Comparison of ENCODE assay signal across 7 cellular contexts in the genomic region with DNA sequence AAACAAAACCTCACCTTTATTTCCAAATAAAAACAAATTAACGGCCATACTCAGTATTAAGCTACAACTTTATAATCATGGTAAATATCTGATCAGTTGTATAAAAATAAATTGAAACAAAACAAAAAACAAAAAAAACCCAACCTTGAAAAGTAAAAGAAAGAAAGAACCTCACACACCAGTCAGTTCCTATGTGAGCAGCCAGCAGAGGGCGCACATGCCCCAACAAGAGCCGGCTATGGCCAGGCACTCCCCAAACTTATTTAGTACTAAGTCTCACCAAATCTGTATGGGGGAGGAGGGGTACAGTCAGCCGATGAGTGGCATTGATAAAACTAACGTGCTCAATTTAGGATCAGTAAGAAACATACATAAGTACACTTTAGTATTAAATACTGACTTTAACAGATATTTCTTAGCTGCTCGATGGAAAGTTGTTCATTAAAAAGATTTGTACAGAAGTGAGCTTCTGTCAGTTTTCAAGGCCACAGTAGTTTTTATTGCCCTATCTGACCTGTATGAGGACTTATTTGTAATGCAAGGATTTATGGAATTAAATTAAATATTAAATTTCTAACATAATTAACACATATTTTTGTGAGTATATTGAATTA.
DNase-seq lines count a peak whose midpoint lies in the region; ATAC-seq, FAIRE-seq and TF ChIP-seq lines count a peak whose summit lies in the region.

No MANE protein-coding gene starts in this region.

- peak; percentile 87 for ATAC-seq in HG02798 (IDR thresholded peaks at IDR 0.05; ENCODE audit: poor library complexity, unreplicated experiment)

- H3K27ac Mint-ChIP-seq in astrocyte (ENCODE audit: unreplicated experiment): peak overlapping the region; percentile 47

- H3K9me3 Mint-ChIP-seq in astrocyte (ENCODE audit: unreplicated experiment): no peaks in the 10 kb centered on the region

- peaks cover 9% of the 10 kb centered on the region for H3K4me1 ChIP-seq in astrocyte (ENCODE audit: insufficient read depth, low read length)

- H2AFZ ChIP-seq in astrocyte (ENCODE audit: low read depth, low read length): no peak overlapping the region

- in situ Hi-C loops in GM13976 (cut with MboI; ENCODE audit: low sequenced_read_pairs, unreplicated experiment): loop anchor here (25.0 kb wide), 1 partner anchor 372 kb away; no protein-coding TSS in a partner anchor

- H3K9me3 ChIP-seq in astrocyte (ENCODE audit: insufficient read depth, low read depth, low read length): no peaks in the 10 kb centered on the region

- no peaks in the 10 kb centered on the region for H3K27me3 ChIP-seq in astrocyte (ENCODE audit: insufficient read depth, low read length)

- peaks cover 89% of the 10 kb centered on the region for H3K79me2 ChIP-seq in astrocyte (ENCODE audit: insufficient read depth, low read length)

- TF ChIP-seq CTCF in GM13976 (IDR thresholded peaks at IDR 0.05; ENCODE audit: borderline replicate concordance, control extremely low read depth, extremely low read depth, insufficient read depth, missing control alignments): peak; percentile 75
- TF ChIP-seq CTCF in astrocyte (IDR thresholded peaks at IDR 0.05; ENCODE audit: insufficient read depth, low read depth, low read length): peak; percentile 91

- H3K9ac ChIP-seq in astrocyte (ENCODE audit: low read length): no peak overlapping the region

- peak; percentile 49 for DNase-seq in GM13976 (ENCODE audit: low spot score)
- peak; percentile 74 for DNase-seq in NCI-H1436 (lab: John Stamatoyannopoulos, UW)
- DNase-seq in T-helper 22 cell (ENCODE audit: low read depth): peak; percentile 9
- DNase-seq in astrocyte (ENCODE audit: low read depth): peak; percentile 71
- DNase-seq in hippocampal formation (lab: John Stamatoyannopoulos, UW): peak; percentile 80 to 90
- peak; percentile 79 for DNase-seq in smooth muscle cell of the brain vasculature (ENCODE audit: low read depth, low spot score)

- H4K20me1 ChIP-seq in astrocyte (ENCODE audit: insufficient read depth, low read length): no peaks in the 10 kb centered on the region

- H3K4me2 ChIP-seq in astrocyte (ENCODE audit: low read length): peak overlapping the region; percentile 2

- peaks cover 30% of the 10 kb centered on the region for H3K4me1 Mint-ChIP-seq in astrocyte (ENCODE audit: low read depth, unreplicated experiment)

- no peak overlapping the region for H3K27ac ChIP-seq in astrocyte (ENCODE audit: low read depth, low read length)

- no peaks in the 10 kb centered on the region for H3K27me3 Mint-ChIP-seq in astrocyte (ENCODE audit: low read depth, unreplicated experiment)

- FAIRE-seq in astrocyte (lab: Jason Lieb, UNC): no peak

- no peaks in the 10 kb centered on the region for H3K36me3 ChIP-seq in astrocyte (ENCODE audit: insufficient read depth, low read length)

- H3K4me3 ChIP-seq in astrocyte (ENCODE audit: insufficient read depth, low read depth, low read length): no peak overlapping the region

- no peak overlapping the region for H3K4me3 Mint-ChIP-seq in astrocyte (ENCODE audit: unreplicated experiment)

- H3K36me3 Mint-ChIP-seq in astrocyte (ENCODE audit: low read depth, unreplicated experiment): no peaks in the 10 kb centered on the region

Comparison
In these comparisons a context has a peak if more than half of its experiments do, and no peak if none do; other contexts are left out.
1. DNase-seq: peak in every context shown above with its lines; median percentile 85 in hippocampal formation; 79 in smooth muscle cell of the brain vasculature; 74 in NCI-H1436; 71 in astrocyte; 49 in GM13976; 9 in T-helper 22 cell.